8 cellular contexts compared by ENCODE assay signal in the genomic region with DNA sequence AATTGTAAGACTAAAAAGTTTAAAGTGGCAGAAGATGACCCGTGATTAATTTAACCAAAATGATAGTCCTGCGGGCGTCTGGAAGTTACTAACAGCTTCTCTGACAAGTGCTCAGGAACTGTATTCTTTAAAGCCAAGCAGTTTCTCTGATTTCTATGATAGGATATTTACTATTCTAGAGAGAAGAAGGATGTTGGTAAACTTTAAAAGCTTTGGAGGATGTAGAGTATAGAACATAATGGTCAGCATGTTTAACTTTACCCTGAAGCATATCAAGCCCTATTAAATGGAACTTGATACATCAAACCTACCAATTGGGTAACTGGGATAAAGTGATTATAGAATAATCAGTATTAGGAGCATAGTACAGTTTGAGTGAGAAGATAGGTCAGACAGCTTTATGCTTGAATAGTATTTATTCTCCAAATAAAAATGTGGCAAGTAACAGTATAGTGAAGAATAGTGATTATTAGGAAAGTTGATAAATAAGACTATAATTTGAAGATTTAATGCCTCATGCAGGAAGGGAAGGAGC. TPM values are rescaled to one million over a fixed set of nuclear protein-coding genes. Genes with fewer than 3 reads are reported as not detected.
DNase-seq lines count a peak whose midpoint lies in the region; ATAC-seq and TF ChIP-seq lines count a peak whose summit lies in the region.

No MANE protein-coding gene starts in this region.

- no peak overlapping the region for H3K27ac ChIP-seq in HUES6 (ENCODE audit: low read depth, low read length)
- H3K27ac ChIP-seq in brain microvascular endothelial cell: no peak overlapping the region

- TF ChIP-seq CTCF in AG09309 (IDR thresholded peaks at IDR 0.05; ENCODE audit: control insufficient read depth, insufficient read depth, low read depth, low read length, missing control alignments) (no peak), brain microvascular endothelial cell (IDR thresholded peaks at IDR 0.05; ENCODE audit: low read depth, low read length, missing control alignments) (no peak)

- peaks cover 12% of the 10 kb centered on the region; the same call in 1 of the 2 replicates for H3K27me3 ChIP-seq in HUES6 (ENCODE audit: control insufficient read depth, insufficient read depth, low read length)
- H3K27me3 ChIP-seq in brain microvascular endothelial cell (replicated peaks): no peaks in the 10 kb centered on the region

- no peaks in the 10 kb centered on the region for H3K36me3 ChIP-seq in HUES6 (ENCODE audit: control insufficient read depth, insufficient read depth, low read length)
- no peaks in the 10 kb centered on the region for H3K36me3 ChIP-seq in brain microvascular endothelial cell (replicated peaks)

- H3K4me1 ChIP-seq in HUES6 (ENCODE audit: control insufficient read depth, insufficient read depth, low read length): peaks cover 56% of the 10 kb centered on the region

- H3K4me3 ChIP-seq in AG09309 (ENCODE audit: control insufficient read depth, low read depth, low read length): peak overlapping the region; percentile 75
- peak overlapping the region; percentile 91 for H3K4me3 ChIP-seq in HUES6 (ENCODE audit: low read depth, low read length)
- peak overlapping the region; percentile 80 for H3K4me3 ChIP-seq in brain microvascular endothelial cell (ENCODE audit: low read depth, low read length)

- no peak for ATAC-seq in GM19463 (IDR thresholded peaks at IDR 0.05; ENCODE audit: unreplicated experiment)
- ATAC-seq in HG03342 (IDR thresholded peaks at IDR 0.05; ENCODE audit: unreplicated experiment): no peak

- H3K9ac ChIP-seq in HUES6 (ENCODE audit: low read length): no peak overlapping the region

- no peaks in the 10 kb centered on the region for H3K9me3 ChIP-seq in HUES6 (ENCODE audit: control insufficient read depth, insufficient read depth, low read depth, low read length)

- no peak for DNase-seq in AG09309 (ENCODE audit: low read depth)
- DNase-seq in brain microvascular endothelial cell: no peak
- peak; percentile 32 for DNase-seq in myocyte (ENCODE audit: low read depth)
- no peak for DNase-seq in SHP77 treated with DMSO at 0.1 percent for 48 hours (lab: John Stamatoyannopoulos, UW)
- DNase-seq in C1 segment of cervical spinal cord (lab: John Stamatoyannopoulos, UW): no peak

- in situ Hi-C loops in brain microvascular endothelial cell (cut with HindIII; ENCODE audit: low pct_ligation_motif_present, low sequenced_read_pairs): no loop called here

RNA-seq across cellular contexts. Expression of a gene that starts 1.8 kb away (rescaled TPM):
- total RNA-seq in myocyte: 32.4 and 49.1 TPM in 2 replicates
- 13.7 TPM for polyA plus RNA-seq in myocyte (2012)
